In the genomic region with DNA sequence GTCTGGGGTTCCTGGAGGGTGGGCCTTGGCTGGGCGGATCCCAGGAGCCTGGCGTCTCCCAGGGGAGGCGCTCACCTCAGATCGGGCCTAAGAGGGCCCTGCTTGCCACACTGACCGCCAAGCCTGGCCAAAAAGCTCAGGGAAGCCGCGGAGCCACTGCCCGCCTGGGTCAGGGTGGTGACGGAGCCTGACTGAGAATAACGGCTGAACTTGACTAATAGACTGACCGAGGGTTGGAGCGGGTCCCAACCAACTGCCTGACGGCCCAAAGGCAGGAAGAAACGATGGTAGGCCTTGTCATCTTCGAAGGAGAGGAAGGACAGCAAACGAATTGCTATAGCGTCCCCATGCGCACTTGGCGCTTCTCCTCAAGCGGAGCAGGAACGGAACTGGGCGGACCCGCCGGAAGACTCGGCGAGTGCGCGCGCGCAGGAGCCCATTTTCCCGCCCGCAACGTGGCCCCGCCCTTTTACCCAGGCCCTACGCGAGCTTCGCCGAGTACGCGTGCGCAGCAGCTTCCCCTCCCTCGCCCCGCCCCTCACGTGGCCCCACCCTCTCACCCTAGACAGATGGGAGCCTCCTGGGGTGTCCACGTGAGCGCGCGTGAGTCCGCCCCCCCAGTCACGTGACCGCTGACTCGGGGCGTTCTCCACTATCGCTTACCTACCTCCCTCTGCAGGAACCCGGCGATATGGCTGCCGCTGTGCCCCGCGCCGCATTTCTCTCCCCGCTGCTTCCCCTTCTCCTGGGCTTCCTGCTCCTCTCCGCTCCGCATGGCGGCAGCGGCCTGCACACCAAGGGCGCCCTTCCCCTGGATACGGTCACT, we compare ENCODE assay signal across 1 cellular context.
TF ChIP-seq lines count a peak whose summit lies in the region.

ERP29 (plus strand) TSS at position 652 of the 826 bp plus-strand sequence; CDS start at position 692, 40 bp downstream.
TMEM116 (minus strand) TSS at position 391 of the 826 bp plus-strand sequence. CDS start 7,895 bp downstream, outside the sequence.

TF ChIP-seq in HCT116, 20 proteins besides CTCF, POLR2A, EP300 and RAD21 (continued from another document):
- TF ChIP-seq YY1 (IDR thresholded peaks at IDR 0.05; ENCODE audit: extremely low read depth, insufficient replicate concordance, low read depth, low read length) (peak; percentile 38), SP1 (IDR thresholded peaks at IDR 0.05; ENCODE audit: low read depth) (peak; percentile 85), ELF1 (IDR thresholded peaks at IDR 0.05; ENCODE audit: borderline replicate concordance, low read depth) (no peak)
- TF ChIP-seq, protein P1, sequence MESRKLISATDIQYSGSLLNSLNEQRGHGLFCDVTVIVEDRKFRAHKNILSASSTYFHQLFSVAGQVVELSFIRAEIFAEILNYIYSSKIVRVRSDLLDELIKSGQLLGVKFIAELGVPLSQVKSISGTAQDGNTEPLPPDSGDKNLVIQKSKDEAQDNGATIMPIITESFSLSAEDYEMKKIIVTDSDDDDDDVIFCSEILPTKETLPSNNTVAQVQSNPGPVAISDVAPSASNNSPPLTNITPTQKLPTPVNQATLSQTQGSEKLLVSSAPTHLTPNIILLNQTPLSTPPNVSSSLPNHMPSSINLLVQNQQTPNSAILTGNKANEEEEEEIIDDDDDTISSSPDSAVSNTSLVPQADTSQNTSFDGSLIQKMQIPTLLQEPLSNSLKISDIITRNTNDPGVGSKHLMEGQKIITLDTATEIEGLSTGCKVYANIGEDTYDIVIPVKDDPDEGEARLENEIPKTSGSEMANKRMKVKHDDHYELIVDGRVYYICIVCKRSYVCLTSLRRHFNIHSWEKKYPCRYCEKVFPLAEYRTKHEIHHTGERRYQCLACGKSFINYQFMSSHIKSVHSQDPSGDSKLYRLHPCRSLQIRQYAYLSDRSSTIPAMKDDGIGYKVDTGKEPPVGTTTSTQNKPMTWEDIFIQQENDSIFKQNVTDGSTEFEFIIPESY (IDR thresholded peaks at IDR 0.05; ENCODE audit: extremely low read depth, insufficient replicate concordance, low read length), result no peak
TF ChIP-seq in HCT116: peak in this region for 8.
